In genomic region chr1:239170828-239171227, GRCh38 we compare ENCODE assay signal across 25 cellular contexts.
"Had no signal": no experiment of that assay in that cellular context is flagged by ENCODE, and none has a peak within 500 bp of the region (broad histone marks: within the 10 kb centered on the region; RNA-seq: fewer than 3 reads in every experiment).

No MANE protein-coding gene starts in this region.

- H3K27ac ChIP-seq: colonic mucosa, coronary artery, dorsolateral prefrontal cortex, epithelial cell of prostate, esophagus muscularis mucosa, esophagus squamous epithelium, foreskin keratinocyte, gastrocnemius medialis, gastroesophageal sphincter, heart left ventricle, heart right ventricle had no signal

- H3K27me3 Mint-ChIP-seq: dendritic cell treated with granulocyte-macrophage colony-stimulating factor and Interleukin-4, amounts not matched to agents 40 ng/mL and 50 ng/mL, for 4 days; effector memory CD8-positive, alpha-beta T cell had no signal

- H3K4me1 ChIP-seq: colonic mucosa, esophagus muscularis mucosa, esophagus squamous epithelium, gastrocnemius medialis, gastroesophageal sphincter, heart left ventricle, heart right ventricle had no signal

- H3K9me3 ChIP-seq: colonic mucosa, esophagus squamous epithelium, gastrocnemius medialis had no signal

- H3K27me3 ChIP-seq: colonic mucosa, dorsolateral prefrontal cortex, esophagus muscularis mucosa, esophagus squamous epithelium, foreskin keratinocyte, gastrocnemius medialis, gastroesophageal sphincter, heart left ventricle, heart right ventricle had no signal

- H3K9me3 Mint-ChIP-seq: dendritic cell treated with granulocyte-macrophage colony-stimulating factor and Interleukin-4, amounts not matched to agents 40 ng/mL and 50 ng/mL, for 4 days had no signal

- H3K4me3 ChIP-seq: colonic mucosa, coronary artery, dorsolateral prefrontal cortex, esophagus muscularis mucosa, esophagus squamous epithelium, gastrocnemius medialis, gastroesophageal sphincter, heart left ventricle, heart right ventricle had no signal

- H3K36me3 ChIP-seq: colonic mucosa, esophagus muscularis mucosa, esophagus squamous epithelium, gastrocnemius medialis, gastroesophageal sphincter, heart left ventricle, heart right ventricle had no signal

- H3K4me3 Mint-ChIP-seq: dendritic cell treated with granulocyte-macrophage colony-stimulating factor and Interleukin-4, amounts not matched to agents 40 ng/mL and 50 ng/mL, for 4 days; effector memory CD8-positive, alpha-beta T cell; endodermal cell had no signal

- H3K27ac Mint-ChIP-seq: dendritic cell treated with granulocyte-macrophage colony-stimulating factor and Interleukin-4, amounts not matched to agents 40 ng/mL and 50 ng/mL, for 4 days; effector memory CD8-positive, alpha-beta T cell; endodermal cell had no signal

- ATAC-seq: effector memory CD8-positive, alpha-beta T cell; esophagus mucosa; foreskin keratinocyte; gastrocnemius medialis; gastroesophageal sphincter; heart left ventricle; heart right ventricle had no signal

- DNase-seq: colonic mucosa; cortex of kidney; dermis blood vessel endothelial cell; dorsolateral prefrontal cortex; effector CD4-positive, alpha-beta T cell; effector CD8-positive, alpha-beta T cell; effector memory CD4-positive, alpha-beta T cell; effector memory CD8-positive, alpha-beta T cell; endodermal cell; erythroblast; esophagus squamous epithelium; foreskin fibroblast; foreskin keratinocyte; foreskin melanocyte; gastrocnemius medialis; glutamatergic neuron; head of caudate nucleus; heart left ventricle; heart right ventricle had no signal

- H3K4me1 Mint-ChIP-seq: endodermal cell had no signal
